Comparison of ENCODE assay signal across 2 cellular contexts in genomic region chr2:880201-880970, GRCh38.
TF ChIP-seq lines count a peak whose summit lies in the region.

No MANE protein-coding gene starts in this region.

TF ChIP-seq in WTC11, 78 proteins besides CTCF, POLR2A, EP300 and RAD21:
- TF ChIP-seq USF2 (CRISPR knock-in tag; IDR thresholded peaks at IDR 0.05): no peak
- peak; percentile 51 for TF ChIP-seq MAX (CRISPR knock-in tag; IDR thresholded peaks at IDR 0.05)

TF ChIP-seq in H1, 55 proteins besides CTCF, POLR2A, EP300 and RAD21:
- TF ChIP-seq SUZ12 (IDR thresholded peaks at IDR 0.05; ENCODE audit: low read length) (no peak), E2F6 (IDR thresholded peaks at IDR 0.05) (peak; percentile 64), MAX (IDR thresholded peaks at IDR 0.05) (peak; percentile 60), CBX8 (IDR thresholded peaks at IDR 0.05; ENCODE audit: borderline replicate concordance, low read depth, low read length) (no peak)
